ENCODE assay signal across 8 cellular contexts in genomic region chr12:94458882-94459772, GRCh38. TPM values are rescaled to one million over a fixed set of nuclear protein-coding genes. Genes with fewer than 3 reads are reported as not detected.
A peak's percentile ranks its signal among the peaks of the same experiment; 100 is the strongest.
DNase-seq lines count a peak whose midpoint lies in the region; ATAC-seq and TF ChIP-seq lines count a peak whose summit lies in the region.

No MANE protein-coding gene starts in this region.

- no peaks in the 10 kb centered on the region for H3K27me3 ChIP-seq in dorsolateral prefrontal cortex

- intact Hi-C loops in dorsolateral prefrontal cortex (cut with DNase I), result loop anchor here (5.0 kb wide), 3 partner anchors 73 to 782 kb away; partner anchors contain the start of gene CRADD (in 1 of the 2)

- peak overlapping the region; percentile 55 to 96 (median 87) for H3K4me3 ChIP-seq in dorsolateral prefrontal cortex
- peak overlapping the region; percentile 79 for H3K4me3 ChIP-seq in mesodermal cell (ENCODE audit: extremely low read depth, insufficient read depth, low read length, poor library complexity, severe bottlenecking)
- peak overlapping the region; percentile 73 for H3K4me3 ChIP-seq in urinary bladder (ENCODE audit: low read depth, low read length)

- H3K4me1 ChIP-seq in mesodermal cell (ENCODE audit: control insufficient read depth, insufficient read depth, low read length, poor library complexity, severe bottlenecking) (no peaks in the 10 kb centered on the region), urinary bladder (ENCODE audit: insufficient read depth) (no peaks in the 10 kb centered on the region)

- H3K27ac ChIP-seq in dorsolateral prefrontal cortex, result peak overlapping the region in 54 of 59 donors; percentile 12 to 92 (median 84)
- H3K27ac ChIP-seq in mesodermal cell (ENCODE audit: low read depth, low read length, severe bottlenecking), result peak overlapping the region; percentile 77
- peak overlapping the region; percentile 94 for H3K27ac ChIP-seq in urinary bladder (ENCODE audit: low read depth)

- no peaks in the 10 kb centered on the region for H3K9me3 ChIP-seq in mesodermal cell (ENCODE audit: control insufficient read depth, low read length)

- WGBS in mesodermal cell (ENCODE audit: insufficient coverage in 2 of 2), 2 experiments, result 0 to 1% methylated on average over 14 to 22 of the region's 28 CpGs
- under 1% methylated on average over 28 of the region's 28 CpGs for WGBS in urinary bladder

- DNase-seq in COLO829 (ENCODE audit: low spot score), result peak; percentile 12
- peak; percentile 1 to 27 for DNase-seq in SHP77 (lab: John Stamatoyannopoulos, UW)
- DNase-seq in dorsolateral prefrontal cortex, result no peak
- DNase-seq in germinal center (ENCODE audit: low spot score), result no peak

- no peak for TF ChIP-seq CTCF in dorsolateral prefrontal cortex (IDR thresholded peaks at IDR 0.05 in 54 of 56, conservative IDR thresholded peaks at IDR 0.05 in 2 of 56; ENCODE audit: low read depth in 1 of 56, partially characterized antibody in 56 of 56)

- ATAC-seq in GM19395 (IDR thresholded peaks at IDR 0.05; ENCODE audit: unreplicated experiment) (peak; percentile 57), HG03520 (IDR thresholded peaks at IDR 0.05; ENCODE audit: unreplicated experiment) (peak; percentile 33)

- H3K36me3 ChIP-seq in mesodermal cell (ENCODE audit: control insufficient read depth, insufficient read depth, low read length) (peaks cover 14% of the 10 kb centered on the region), urinary bladder (ENCODE audit: insufficient read depth) (no peaks in the 10 kb centered on the region)

RNA-seq across cellular contexts. Expression of gene CEP83, which starts 0.5 kb away (rescaled TPM):
- 10 to 100 TPM; 10.1 to 25.9 (median 16.7) TPM for total RNA-seq in dorsolateral prefrontal cortex
- polyA plus RNA-seq in mesodermal cell (2013, experiment 1 of 2), result 9.1 TPM
- 13.1 TPM for polyA plus RNA-seq in mesodermal cell (2013, experiment 2 of 2)
- 42.9 TPM for total RNA-seq in urinary bladder
- polyA plus RNA-seq in urinary bladder, result 4.6 TPM

Comparison
In these comparisons a context has a peak if more than half of its experiments do, and no peak if none do; other contexts are left out.
1. DNase-seq: peak in COLO829 (single experiment) and SHP77 (2 of 2); none in dorsolateral prefrontal cortex (0 of 10) and germinal center (single experiment).
2. Peak in every context shown above with its lines, with median percentiles within 50 percentile points of each other: H3K27ac ChIP-seq and H3K4me3 ChIP-seq.